22 cellular contexts compared by ENCODE assay signal in genomic region chr9:97963232-97963631, GRCh38. TPM values are rescaled to one million over a fixed set of nuclear protein-coding genes. Genes with fewer than 3 reads are reported as not detected.
DNase-seq lines count a peak whose midpoint lies in the region; ATAC-seq, FAIRE-seq and TF ChIP-seq lines count a peak whose summit lies in the region.
"Had no signal": no experiment of that assay in that cellular context is flagged by ENCODE, and none has a peak within 500 bp of the region (broad histone marks: within the 10 kb centered on the region; RNA-seq: fewer than 3 reads in every experiment).

No MANE protein-coding gene starts in this region.

- H3K4me2 ChIP-seq in HepG2 (ENCODE audit: low read depth, low read length) (no peak overlapping the region), K562 (ENCODE audit: insufficient read depth, low read length) (no peak overlapping the region)
- H3K4me2 ChIP-seq: A549; BLaER1 treated with 17β-estradiol and CSF1 and Interleukin-3, amounts not matched to agents 10 nM and 100 nM had no signal

- BruUV-seq in HepG2 (replicated peaks; lab: Mats Ljungman, UMichigan) = no TSS peak
- BruUV-seq in K562 (replicated peaks; lab: Mats Ljungman, UMichigan) = no TSS peak

- no peaks in the 10 kb centered on the region for H3K9me3 ChIP-seq in HepG2 (ENCODE audit: low read length)
- no peaks in the 10 kb centered on the region for H3K9me3 ChIP-seq in right lobe of liver
- H3K9me3 ChIP-seq in K562 (replicated peaks; ENCODE audit: control insufficient read depth, insufficient read depth, low read depth, low read length) = no peaks in the 10 kb centered on the region
- H3K9me3 ChIP-seq: A549; BLaER1 treated with 17β-estradiol and CSF1 and Interleukin-3, amounts not matched to agents 10 nM and 100 nM; Caco-2 had no signal

- FAIRE-seq in HepG2 (lab: Jason Lieb, UNC) (no peak), K562 (lab: Jason Lieb, UNC) (no peak)
- FAIRE-seq: A549, D721Med, G401.6, GM12891, GM19239 had no signal

- CTCF ChIA-PET in HepG2 (lab: Yijun Ruan, JAX; ENCODE audit: low intra/inter-chr PET ratio, low total read pairs) (no interaction called here), K562 (lab: Yijun Ruan, JAX; ENCODE audit: low intra/inter-chr PET ratio) (no interaction called here)

- H3K9me1 ChIP-seq in K562 (ENCODE audit: control insufficient read depth, insufficient read depth, low read length) = no peaks in the 10 kb centered on the region

- TF ChIP-seq RAD21 in HepG2 (CRISPR knock-in tag; IDR thresholded peaks at IDR 0.05) = no peak
- no peak for TF ChIP-seq RAD21 in K562 (CRISPR knock-in tag; conservative IDR thresholded peaks at IDR 0.05 in 1 of 2, IDR thresholded peaks at IDR 0.05 in 1 of 2)

- H4K20me1 ChIP-seq in HepG2 (ENCODE audit: insufficient read depth, low read length) (no peaks in the 10 kb centered on the region), K562 (replicated peaks; ENCODE audit: control insufficient read depth, insufficient read depth, low read length) (no peaks in the 10 kb centered on the region)
- H4K20me1 ChIP-seq: BLaER1 treated with 17β-estradiol and CSF1 and Interleukin-3, amounts not matched to agents 10 nM and 100 nM had no signal

- ATAC-seq in HepG2 (no peak), right lobe of liver (no peak), K562 (no peak)
- ATAC-seq: A549; CD8-positive, alpha-beta T cell had no signal

- in situ Hi-C loops in HepG2 (cut with HindIII; ENCODE audit: extremely low pct_ligation_motif_present, low pct_unique_long_range_greater_than_20kb) (no loop called here), K562 (cut with MboI) (no loop called here)

- TF ChIP-seq CTCF in HepG2 (CRISPR knock-in tag; IDR thresholded peaks at IDR 0.05) (no peak), right lobe of liver (IDR thresholded peaks at IDR 0.05) (no peak), K562 (IDR thresholded peaks at IDR 0.05 in 2 of 3, conservative IDR thresholded peaks at IDR 0.05 in 1 of 3; ENCODE audit: insufficient read depth in 2 of 3, low read depth in 1 of 3, low read length in 3 of 3) (no peak)

- H3K36me3 ChIP-seq in HepG2 (replicated peaks in 1 of 2; ENCODE audit: control insufficient read depth in 1 of 2, insufficient read depth in 2 of 2, low read length in 2 of 2) (no peaks in the 10 kb centered on the region), right lobe of liver (no peaks in the 10 kb centered on the region), K562 (ENCODE audit: control insufficient read depth, insufficient read depth, low read length) (no peaks in the 10 kb centered on the region)
- H3K36me3 ChIP-seq: BLaER1 treated with 17β-estradiol and CSF1 and Interleukin-3, amounts not matched to agents 10 nM and 100 nM had no signal

- no peak for TF ChIP-seq POLR2A in HepG2 (IDR thresholded peaks at IDR 0.05; ENCODE audit: insufficient read depth in 1 of 2, low read depth in 2 of 2, low read length in 2 of 2)
- no peak for TF ChIP-seq POLR2A in right lobe of liver (IDR thresholded peaks at IDR 0.05)
- no peak for TF ChIP-seq POLR2A in K562 (conservative IDR thresholded peaks at IDR 0.05)

- H3K27ac ChIP-seq in HepG2 (ENCODE audit: extremely low read length, insufficient read depth, low read length) (no peak overlapping the region), right lobe of liver (no peak overlapping the region), K562 (ENCODE audit: extremely low read depth, low read depth, low read length) (peak overlapping the region; percentile 7; the same call in 2 of the 3 replicates)
- H3K27ac ChIP-seq: 22Rv1; A549; BLaER1 treated with 17β-estradiol and CSF1 and Interleukin-3, amounts not matched to agents 10 nM and 100 nM; C4-2B had no signal

- no peaks in the 10 kb centered on the region for H3K4me1 ChIP-seq in HepG2 (ENCODE audit: insufficient read depth, low read length)
- no peaks in the 10 kb centered on the region for H3K4me1 ChIP-seq in right lobe of liver
- H3K4me1 ChIP-seq in K562 (replicated peaks in 1 of 2; ENCODE audit: control insufficient read depth in 2 of 2, insufficient read depth in 2 of 2, low read length in 2 of 2) = peaks cover 35 to 62% of the 10 kb centered on the region in 2 experiments
- H3K4me1 ChIP-seq: A549; BLaER1 treated with 17β-estradiol and CSF1 and Interleukin-3, amounts not matched to agents 10 nM and 100 nM; Caco-2 had no signal

- WGBS in HepG2 (ENCODE audit: low lambda C conversion rate) = 17% methylated on average over 2 of the region's 2 CpGs
- 75% methylated on average over 1 of the region's 2 CpGs for WGBS in right lobe of liver (ENCODE audit: insufficient coverage, low coverage, low lambda C conversion rate, missing lambda C conversion rate)
- 68% methylated on average over 2 of the region's 2 CpGs for WGBS in K562 (ENCODE audit: insufficient coverage, low coverage, missing lambda C conversion rate)

- DNase-seq in HepG2 (ENCODE audit: low spot score) (no peak), right lobe of liver (no peak), K562 (ENCODE audit: extremely low read depth in 1 of 4, low spot score in 3 of 4) (no peak), RPMI8226 (no peak)
- DNase-seq: AML-193; Caco-2; Calu3; CD4-positive, alpha-beta T cell; CD8-positive, alpha-beta T cell; DMS79 treated with DMSO at 0.1 percent for 48 hours; GF-D8 had no signal

- POLR2A ChIA-PET in HepG2 (lab: Yijun Ruan, JAX) (no interaction called here), K562 (lab: Yijun Ruan, JAX) (interaction anchor here (0.9 to 3.0 kb wide), 6 partner anchors 10 to 94 kb away, joined by 3 to 27 read pairs (median 4); partner anchors contain the start of genes ANP32B and NANS)

- H3K27me3 ChIP-seq in HepG2 (ENCODE audit: control insufficient read depth in 1 of 2, insufficient read depth in 2 of 2, low read length in 2 of 2) = peaks cover 0 to 26% of the 10 kb centered on the region in 2 experiments; a peak in 2 of 5 replicates
- H3K27me3 ChIP-seq in right lobe of liver = no peaks in the 10 kb centered on the region
- H3K27me3 ChIP-seq in K562 (ENCODE audit: control insufficient read depth in 2 of 2, insufficient read depth in 2 of 2, low read length in 2 of 2) = no peaks in the 10 kb centered on the region
- H3K27me3 ChIP-seq: BLaER1 treated with 17β-estradiol and CSF1 and Interleukin-3, amounts not matched to agents 10 nM and 100 nM had no signal

- H3K79me2 ChIP-seq in HepG2 (ENCODE audit: insufficient read depth, low read length) (no peaks in the 10 kb centered on the region), K562 (ENCODE audit: control insufficient read depth, insufficient read depth, low read length) (peaks cover 21% of the 10 kb centered on the region; the same call in 2 of the 3 replicates)

- no peak overlapping the region for H2AFZ ChIP-seq in HepG2 (ENCODE audit: low read length)
- peak overlapping the region; percentile 85 for H2AFZ ChIP-seq in K562 (ENCODE audit: low read depth, low read length)

- no peak overlapping the region for H3K4me3 ChIP-seq in HepG2 (replicated peaks in 1 of 3; ENCODE audit: insufficient read depth in 1 of 3, low read depth in 2 of 3, low read length in 3 of 3)
- no peak overlapping the region for H3K4me3 ChIP-seq in right lobe of liver
- no peak overlapping the region for H3K4me3 ChIP-seq in K562
- H3K4me3 ChIP-seq: A549; BLaER1 treated with 17β-estradiol and CSF1 and Interleukin-3, amounts not matched to agents 10 nM and 100 nM had no signal

- intact Hi-C loops in HepG2 (cut with micrococcal nuclease; ENCODE audit: unreplicated experiment) = no loop called here
- intact Hi-C loops in right lobe of liver (cut with DNase I) = no loop called here
- intact Hi-C loops in K562 (cut with micrococcal nuclease) = no loop called here

- H3K9ac ChIP-seq in HepG2 (ENCODE audit: insufficient read depth, low read depth, low read length) (no peak overlapping the region), K562 (ENCODE audit: insufficient read depth in 1 of 2, low read depth in 2 of 2, low read length in 2 of 2) (0 out of 4 replicates have a peak overlapping the region, but pooled peaks of 1 of the 2 experiments have one; percentile 19)
- H3K9ac ChIP-seq: BLaER1 treated with 17β-estradiol and CSF1 and Interleukin-3, amounts not matched to agents 10 nM and 100 nM had no signal

- TF ChIP-seq EP300 in HepG2 (IDR thresholded peaks at IDR 0.05; ENCODE audit: low read depth in 2 of 2, low read length in 2 of 2) = no peak
- TF ChIP-seq EP300 in HepG2 (CRISPR knock-in tag; IDR thresholded peaks at IDR 0.05; ENCODE audit: borderline replicate concordance) = no peak
- TF ChIP-seq EP300 in K562 (IDR thresholded peaks at IDR 0.05; ENCODE audit: low read length) = no peak

RNA-seq across cellular contexts. Expression of gene ANP32B, which starts 19.9 kb away (rescaled TPM):
- total RNA-seq in HepG2 (2016; rRNA removed; fragmentation: Illumina TruSeq; extraction: Trizol) (22.1 and 67.0 TPM in 2 replicates), right lobe of liver (10 to 100 TPM in 5 of 6 experiments, 1 to 10 TPM in 1; 8.2 to 38.0 (median 30.6) TPM), K562 (2014; rRNA removed) (90.3 and 90.7 TPM in 2 replicates), K562 (2014; rRNA removed; fragmentation: Illumina TruSeq; extraction: Trizol) (80.3 and 96.1 TPM in 2 replicates), K562 (2015; rRNA removed; fragmentation: Illumina TruSeq; extraction: Trizol) (68.9 and 78.4 TPM in 2 replicates), K562 (2021) (384 and 454 TPM in 2 replicates)
- total RNA-seq in HepG2 (2016; cell fraction: cytosol; rRNA removed; fragmentation: Illumina TruSeq; extraction: Trizol; ENCODE audit: low read depth) = 19.9 and 21.3 TPM in 2 replicates
- total RNA-seq in HepG2 (2016; cell fraction: insoluble cytoplasmic fraction; rRNA removed; fragmentation: Illumina TruSeq; extraction: Trizol) = 20.8 and 59.2 TPM in 2 replicates
- total RNA-seq in HepG2 (2016; cell fraction: membrane; rRNA removed; fragmentation: Illumina TruSeq; extraction: Trizol) = 40.3 and 40.9 TPM in 2 replicates
- 43.6 and 45.8 TPM in 2 replicates for total RNA-seq in HepG2 (2016; cell fraction: nucleus; rRNA removed; fragmentation: Illumina TruSeq; extraction: Trizol)
- polyA plus RNA-seq in HepG2 (2011; rRNA removed) (30.3 and 37.5 TPM in 2 replicates), K562 (2011; rRNA removed) (135 and 147 TPM in 2 replicates), K562 (2014; fragmentation: Illumina TruSeq; extraction: Trizol) (711 and 815 TPM in 2 replicates), K562 (2014; fragmentation: Nextera tagmentation; extraction: Ambion mirVana) (100 to 1,000 TPM in 1 of 2 experiments, 10 to 100 TPM in 1; 87.2 to 141 TPM), K562 (2014; rRNA removed) (331 and 380 TPM in 2 replicates)
- 14.5 and 21.7 TPM in 2 replicates for polyA plus RNA-seq in HepG2 (2011; cell fraction: cytosol; rRNA removed)
- polyA plus RNA-seq in HepG2 (2011; cell fraction: nucleus; rRNA removed) = 9.4 and 15.4 TPM in 2 replicates
- 239 and 295 TPM in 2 replicates for polyA plus RNA-seq in HepG2 (2012)
- polyA plus RNA-seq in HepG2 (2016; cell fraction: cytosol; fragmentation: Illumina TruSeq; extraction: Trizol; ENCODE audit: low read depth) = 128 and 145 TPM in 2 replicates
- polyA plus RNA-seq in HepG2 (2016; cell fraction: insoluble cytoplasmic fraction; fragmentation: Illumina TruSeq; extraction: Trizol; ENCODE audit: low read depth) = 375 and 395 TPM in 2 replicates
- 226 and 237 TPM in 2 replicates for polyA plus RNA-seq in HepG2 (2016; cell fraction: membrane; fragmentation: Illumina TruSeq; extraction: Trizol; ENCODE audit: low read depth)
- 223 and 239 TPM in 2 replicates for polyA plus RNA-seq in HepG2 (2016; cell fraction: nucleus; fragmentation: Illumina TruSeq; extraction: Trizol; ENCODE audit: insufficient read depth, low read depth)
- 10.5 and 18.2 TPM in 2 replicates for polyA minus RNA-seq in HepG2 (2011; rRNA and poly(A)+ RNA removed; ENCODE audit: low replicate concordance)
- polyA minus RNA-seq in HepG2 (2011; cell fraction: cytosol; rRNA and poly(A)+ RNA removed) = 36.3 and 51.7 TPM in 2 replicates
- polyA minus RNA-seq in HepG2 (2011; cell fraction: nucleus; rRNA and poly(A)+ RNA removed) = 39.5 and 51.6 TPM in 2 replicates
- total RNA-seq in K562 (2011; cell fraction: chromatin; rRNA removed; ENCODE audit: low replicate concordance) = 103 and 181 TPM in 2 replicates
- 53.9 and 79.2 TPM in 2 replicates for total RNA-seq in K562 (2011; cell fraction: nucleolus; rRNA removed)
- 96.2 and 106 TPM in 2 replicates for total RNA-seq in K562 (2011; cell fraction: nucleoplasm; rRNA removed)
- polyA plus RNA-seq in K562 (2011; cell fraction: cytosol; rRNA removed) = 19.4 and 46.5 TPM in 2 replicates
- 41.5 and 53.7 TPM in 2 replicates for polyA plus RNA-seq in K562 (2011; cell fraction: nucleus; rRNA removed)
- polyA plus RNA-seq in K562 (2012) = 595 and 725 TPM in 2 replicates
- 117 and 146 TPM in 2 replicates for polyA minus RNA-seq in K562 (2011; rRNA and poly(A)+ RNA removed)
- polyA minus RNA-seq in K562 (2011; cell fraction: cytosol; rRNA and poly(A)+ RNA removed) = 105 and 106 TPM in 2 replicates
- polyA minus RNA-seq in K562 (2011; cell fraction: nucleus; rRNA and poly(A)+ RNA removed) = 31.2 and 52.8 TPM in 2 replicates

RNA-seq across cellular contexts. Expression of gene HEMGN, which starts 25.3 kb away (rescaled TPM):
- total RNA-seq in HepG2 (2016; rRNA removed; fragmentation: Illumina TruSeq; extraction: Trizol) (not detected in 2 replicates), right lobe of liver (1 to 10 TPM in 2 of 6 experiments, under 1 TPM in 1, not detected in 3; 0.09 to 2.9 (median 1.0) TPM), K562 (2014; rRNA removed) (107 and 116 TPM in 2 replicates), K562 (2014; rRNA removed; fragmentation: Illumina TruSeq; extraction: Trizol) (182 and 209 TPM in 2 replicates), K562 (2015; rRNA removed; fragmentation: Illumina TruSeq; extraction: Trizol) (54.3 and 56.3 TPM in 2 replicates), K562 (2021) (101 and 104 TPM in 2 replicates)
- total RNA-seq in HepG2 (2016; cell fraction: cytosol; rRNA removed; fragmentation: Illumina TruSeq; extraction: Trizol; ENCODE audit: low read depth) = not detected in 2 replicates
- total RNA-seq in HepG2 (2016; cell fraction: insoluble cytoplasmic fraction; rRNA removed; fragmentation: Illumina TruSeq; extraction: Trizol) = not detected in 2 replicates
- total RNA-seq in HepG2 (2016; cell fraction: membrane; rRNA removed; fragmentation: Illumina TruSeq; extraction: Trizol) = not detected in 2 replicates
- not detected in 2 replicates for total RNA-seq in HepG2 (2016; cell fraction: nucleus; rRNA removed; fragmentation: Illumina TruSeq; extraction: Trizol)
- polyA plus RNA-seq in HepG2 (2011; rRNA removed) (not detected in 2 replicates), K562 (2011; rRNA removed) (104 and 197 TPM in 2 replicates), K562 (2014; fragmentation: Illumina TruSeq; extraction: Trizol) (183 and 258 TPM in 2 replicates), K562 (2014; fragmentation: Nextera tagmentation; extraction: Ambion mirVana) (100 to 1,000 TPM; 110 to 156 TPM), K562 (2014; rRNA removed) (124 and 137 TPM in 2 replicates)
- not detected in 2 replicates for polyA plus RNA-seq in HepG2 (2011; cell fraction: cytosol; rRNA removed)
- polyA plus RNA-seq in HepG2 (2011; cell fraction: nucleus; rRNA removed) = not detected in 2 replicates
- not detected in 2 replicates for polyA plus RNA-seq in HepG2 (2012)
- polyA plus RNA-seq in HepG2 (2016; cell fraction: cytosol; fragmentation: Illumina TruSeq; extraction: Trizol; ENCODE audit: low read depth) = not detected in 2 replicates
- not detected in 2 replicates for polyA plus RNA-seq in HepG2 (2016; cell fraction: insoluble cytoplasmic fraction; fragmentation: Illumina TruSeq; extraction: Trizol; ENCODE audit: low read depth)
- polyA plus RNA-seq in HepG2 (2016; cell fraction: membrane; fragmentation: Illumina TruSeq; extraction: Trizol; ENCODE audit: low read depth) = not detected in 2 replicates
- not detected in 2 replicates for polyA plus RNA-seq in HepG2 (2016; cell fraction: nucleus; fragmentation: Illumina TruSeq; extraction: Trizol; ENCODE audit: insufficient read depth, low read depth)
- polyA minus RNA-seq in HepG2 (2011; rRNA and poly(A)+ RNA removed; ENCODE audit: low replicate concordance) = 0.10 TPM in 1 of 2 replicates, not detected in the other
- not detected in 2 replicates for polyA minus RNA-seq in HepG2 (2011; cell fraction: cytosol; rRNA and poly(A)+ RNA removed)
- not detected in 2 replicates for polyA minus RNA-seq in HepG2 (2011; cell fraction: nucleus; rRNA and poly(A)+ RNA removed)
- total RNA-seq in K562 (2011; cell fraction: chromatin; rRNA removed; ENCODE audit: low replicate concordance) = 11.3 and 87.8 TPM in 2 replicates
- total RNA-seq in K562 (2011; cell fraction: nucleolus; rRNA removed) = 10.7 and 21.2 TPM in 2 replicates
- 28.6 and 33.8 TPM in 2 replicates for total RNA-seq in K562 (2011; cell fraction: nucleoplasm; rRNA removed)
- polyA plus RNA-seq in K562 (2011; cell fraction: cytosol; rRNA removed) = 25.0 and 35.1 TPM in 2 replicates
- polyA plus RNA-seq in K562 (2011; cell fraction: nucleus; rRNA removed) = 20.7 and 23.5 TPM in 2 replicates
- 22.3 and 42.9 TPM in 2 replicates for polyA plus RNA-seq in K562 (2012)
- 106 and 117 TPM in 2 replicates for polyA minus RNA-seq in K562 (2011; rRNA and poly(A)+ RNA removed)
- 22.3 and 41.9 TPM in 2 replicates for polyA minus RNA-seq in K562 (2011; cell fraction: cytosol; rRNA and poly(A)+ RNA removed)
- 10.1 and 16.6 TPM in 2 replicates for polyA minus RNA-seq in K562 (2011; cell fraction: nucleus; rRNA and poly(A)+ RNA removed)
- total RNA-seq: A172, B cell, Caco-2, Calu3 had no signal
- polyA plus RNA-seq: A549, BJ had no signal

RNA-seq across cellular contexts. Expression of gene TRMO, which starts 40.9 kb away (rescaled TPM):
- 18.6 and 21.5 TPM in 2 replicates for total RNA-seq in HepG2 (2016; rRNA removed; fragmentation: Illumina TruSeq; extraction: Trizol)
- total RNA-seq in HepG2 (2016; cell fraction: cytosol; rRNA removed; fragmentation: Illumina TruSeq; extraction: Trizol; ENCODE audit: low read depth) = 5.1 and 6.9 TPM in 2 replicates
- 17.8 and 21.7 TPM in 2 replicates for total RNA-seq in HepG2 (2016; cell fraction: insoluble cytoplasmic fraction; rRNA removed; fragmentation: Illumina TruSeq; extraction: Trizol)
- total RNA-seq in HepG2 (2016; cell fraction: membrane; rRNA removed; fragmentation: Illumina TruSeq; extraction: Trizol) = 13.1 and 14.0 TPM in 2 replicates
- 19.3 and 21.1 TPM in 2 replicates for total RNA-seq in HepG2 (2016; cell fraction: nucleus; rRNA removed; fragmentation: Illumina TruSeq; extraction: Trizol)
- polyA plus RNA-seq in HepG2 (2011; rRNA removed) = 8.7 and 10.5 TPM in 2 replicates
- polyA plus RNA-seq in HepG2 (2011; cell fraction: cytosol; rRNA removed) = 5.8 and 10.2 TPM in 2 replicates
- 8.7 and 9.0 TPM in 2 replicates for polyA plus RNA-seq in HepG2 (2011; cell fraction: nucleus; rRNA removed)
- 7.6 and 8.2 TPM in 2 replicates for polyA plus RNA-seq in HepG2 (2012)
- polyA plus RNA-seq in HepG2 (2016; cell fraction: cytosol; fragmentation: Illumina TruSeq; extraction: Trizol; ENCODE audit: low read depth) = 5.2 and 5.5 TPM in 2 replicates
- polyA plus RNA-seq in HepG2 (2016; cell fraction: insoluble cytoplasmic fraction; fragmentation: Illumina TruSeq; extraction: Trizol; ENCODE audit: low read depth) = 16.8 and 17.3 TPM in 2 replicates
- polyA plus RNA-seq in HepG2 (2016; cell fraction: membrane; fragmentation: Illumina TruSeq; extraction: Trizol; ENCODE audit: low read depth) = 8.8 and 10.8 TPM in 2 replicates
- 13.7 and 21.3 TPM in 2 replicates for polyA plus RNA-seq in HepG2 (2016; cell fraction: nucleus; fragmentation: Illumina TruSeq; extraction: Trizol; ENCODE audit: insufficient read depth, low read depth)
- 7.5 and 16.1 TPM in 2 replicates for polyA minus RNA-seq in HepG2 (2011; rRNA and poly(A)+ RNA removed; ENCODE audit: low replicate concordance)
- polyA minus RNA-seq in HepG2 (2011; cell fraction: cytosol; rRNA and poly(A)+ RNA removed) = 3.9 and 6.8 TPM in 2 replicates
- polyA minus RNA-seq in HepG2 (2011; cell fraction: nucleus; rRNA and poly(A)+ RNA removed) = 28.2 and 32.2 TPM in 2 replicates
- 10 to 100 TPM in 1 of 6 experiments, 1 to 10 TPM in 5; 5.7 to 14.7 (median 8.3) TPM for total RNA-seq in right lobe of liver
- total RNA-seq in K562 (2011; cell fraction: chromatin; rRNA removed; ENCODE audit: low replicate concordance) = 9.3 and 20.1 TPM in 2 replicates
- 6.6 and 6.7 TPM in 2 replicates for total RNA-seq in K562 (2011; cell fraction: nucleolus; rRNA removed)
- 8.8 and 9.2 TPM in 2 replicates for total RNA-seq in K562 (2011; cell fraction: nucleoplasm; rRNA removed)
- 16.2 and 16.7 TPM in 2 replicates for total RNA-seq in K562 (2014; rRNA removed)
- 16.2 and 18.4 TPM in 2 replicates for total RNA-seq in K562 (2014; rRNA removed; fragmentation: Illumina TruSeq; extraction: Trizol)
- 22.4 and 22.9 TPM in 2 replicates for total RNA-seq in K562 (2015; rRNA removed; fragmentation: Illumina TruSeq; extraction: Trizol)
- total RNA-seq in K562 (2021) = 12.2 and 12.5 TPM in 2 replicates
- 14.2 and 16.3 TPM in 2 replicates for polyA plus RNA-seq in K562 (2011; rRNA removed)
- polyA plus RNA-seq in K562 (2011; cell fraction: cytosol; rRNA removed) = 8.2 and 12.4 TPM in 2 replicates
- polyA plus RNA-seq in K562 (2011; cell fraction: nucleus; rRNA removed) = 10.3 and 14.4 TPM in 2 replicates
- polyA plus RNA-seq in K562 (2012) = 8.9 and 10.4 TPM in 2 replicates
- polyA plus RNA-seq in K562 (2014; fragmentation: Illumina TruSeq; extraction: Trizol) = 17.2 and 20.0 TPM in 2 replicates
- 10 to 100 TPM in 1 of 2 experiments, 1 to 10 TPM in 1; 5.6 to 12.8 TPM for polyA plus RNA-seq in K562 (2014; fragmentation: Nextera tagmentation; extraction: Ambion mirVana)
- polyA plus RNA-seq in K562 (2014; rRNA removed) = 17.2 and 18.4 TPM in 2 replicates
- polyA minus RNA-seq in K562 (2011; rRNA and poly(A)+ RNA removed) = 23.2 and 23.8 TPM in 2 replicates
- 5.8 and 8.6 TPM in 2 replicates for polyA minus RNA-seq in K562 (2011; cell fraction: cytosol; rRNA and poly(A)+ RNA removed)
- 5.1 and 8.1 TPM in 2 replicates for polyA minus RNA-seq in K562 (2011; cell fraction: nucleus; rRNA and poly(A)+ RNA removed)

Comparison
In these comparisons a context has a peak if more than half of its experiments do, and no peak if none do; other contexts are left out.
1. Of the 241 proteins assayed by ChIP-seq in both HepG2 and K562: peak only in HepG2: MAFF; only in K562: none; in both: none; in neither: 239; mixed calls (peak in some experiments, not most) for 1.